8 cellular contexts compared by ENCODE assay signal in genomic region chr11:727859-728748, GRCh38. TPM values are rescaled to one million over a fixed set of nuclear protein-coding genes. Genes with fewer than 3 reads are reported as not detected.
A peak's percentile ranks its signal among the peaks of the same experiment; 100 is the strongest.
DNase-seq lines count a peak whose midpoint lies in the region; ATAC-seq, FAIRE-seq and TF ChIP-seq lines count a peak whose summit lies in the region.

No MANE protein-coding gene starts in this region.

- H3K9me3 ChIP-seq in ovary, result no peaks in the 10 kb centered on the region
- no peaks in the 10 kb centered on the region for H3K9me3 ChIP-seq in thymus (ENCODE audit: control insufficient read depth)

- no peak for TF ChIP-seq POLR2A in ovary (IDR thresholded peaks at IDR 0.05)

- no peaks in the 10 kb centered on the region for H3K27me3 ChIP-seq in ovary
- H3K27me3 ChIP-seq in thymus (ENCODE audit: control insufficient read depth, insufficient read depth), result peaks cover 42% of the 10 kb centered on the region

- ATAC-seq in HG03520 (IDR thresholded peaks at IDR 0.05; ENCODE audit: unreplicated experiment) (peak; percentile 54), HG02610 (IDR thresholded peaks at IDR 0.05; ENCODE audit: unreplicated experiment) (no peak)

- peak; percentile 99 for TF ChIP-seq CTCF in GM10248 (IDR thresholded peaks at IDR 0.05; ENCODE audit: control extremely low read depth, extremely low read depth, low read depth, missing control alignments)
- peak; percentile 94 for TF ChIP-seq CTCF in RWPE1 (conservative IDR thresholded peaks at IDR 0.05; ENCODE audit: low read depth)
- TF ChIP-seq CTCF in ovary (IDR thresholded peaks at IDR 0.05), result peak; percentile 85 to 99 (median 99)

- H3K4me3 ChIP-seq in ovary (no peak overlapping the region), thymus (ENCODE audit: low read length) (no peak overlapping the region)

- peaks cover 17% of the 10 kb centered on the region for H3K4me1 ChIP-seq in ovary (ENCODE audit: insufficient read depth)
- peaks cover 2% of the 10 kb centered on the region for H3K4me1 ChIP-seq in thymus (ENCODE audit: control insufficient read depth, insufficient read depth, low read length)

- peak overlapping the region; percentile 94 for H3K27ac ChIP-seq in RWPE1
- H3K27ac ChIP-seq in ovary, result peak overlapping the region; percentile 39 to 57
- peak overlapping the region; percentile 5 for H3K27ac ChIP-seq in thymus (ENCODE audit: low read depth)

- DNase-seq in GM10248 (ENCODE audit: extremely low spot score) (peak; percentile 93), RWPE1 (ENCODE audit: low spot score) (peak; percentile 95), activated gamma-delta T cell treated with Interleukin-2 at 50 U/mL for 16 hours (peak; percentile 77), frontal cortex (ENCODE audit: low spot score in 2 of 2) (peak; percentile 92), ovary (peak; percentile 88 to 92 (median 89))

- CTCF ChIA-PET in GM10248 (lab: Yijun Ruan, JAX), result interaction anchor here (0.9 to 9.4 kb wide), 15 partner anchors 9 to 174 kb away, joined by 3 to 112 read pairs (median 7); partner anchors contain the start of genes DEAF1, TALDO1 and TMEM80
- CTCF ChIA-PET in RWPE1 (lab: Yijun Ruan, JAX), result interaction anchor here (0.6 to 2.5 kb wide), 12 partner anchors 9 to 208 kb away, joined by 3 to 10 read pairs (median 4); partner anchors contain the start of gene TALDO1

- intact Hi-C loops in ovary (cut with DNase I), result loop anchor here in 3 of 4 donors (2.0 to 5.0 kb wide), 4 partner anchors 66 to 176 kb away; no protein-coding TSS in a partner anchor

- H3K36me3 ChIP-seq in ovary (no peaks in the 10 kb centered on the region), thymus (ENCODE audit: control insufficient read depth, insufficient read depth) (no peaks in the 10 kb centered on the region)

- POLR2A ChIA-PET in GM10248 (lab: Yijun Ruan, JAX) (no interaction called here), RWPE1 (lab: Yijun Ruan, JAX; ENCODE audit: low non-redundant PET) (interaction anchor here (0.6 to 2.5 kb wide), 3 partner anchors 21 to 35 kb away, joined by 4 to 14 read pairs (median 6); partner anchors contain the start of gene EPS8L2)

- TF ChIP-seq EP300 in ovary (IDR thresholded peaks at IDR 0.05), result no peak

- no peak for FAIRE-seq in frontal cortex (lab: Jason Lieb, UNC)

- 25 to 29% (median 26%) methylated on average over 23 to 31 of the region's 31 CpGs for WGBS in ovary, 3 donors
- 49% methylated on average over 31 of the region's 31 CpGs for WGBS in thymus

RNA-seq across cellular contexts. Expression of gene TALDO1, which starts 19.2 kb away (rescaled TPM):
- total RNA-seq in frontal cortex, result 77.9 TPM
- total RNA-seq in ovary, result 100 to 1,000 TPM in 6 of 7 donors, 10 to 100 TPM in 1; 75.0 to 134 (median 117) TPM
- 100 to 1,000 TPM in 1 of 2 donors, 10 to 100 TPM in 1; 76.8 to 103 TPM for polyA plus RNA-seq in ovary
- polyA plus RNA-seq in thymus, result 115 TPM

RNA-seq across cellular contexts. Expression of gene EPS8L2, which starts 22.1 kb away (rescaled TPM):
- total RNA-seq in frontal cortex (0.41 TPM), ovary (10 to 100 TPM; 20.6 to 57.9 (median 34.2) TPM)
- polyA plus RNA-seq in ovary (10 to 100 TPM in 1 of 2 donors, 1 to 10 TPM in 1; 5.9 to 17.4 TPM), thymus (28.8 TPM)

RNA-seq across cellular contexts. Expression of gene TMEM80, which starts 32.5 kb away (rescaled TPM):
- total RNA-seq in frontal cortex (11.8 TPM), ovary (10 to 100 TPM; 15.4 to 38.0 (median 30.5) TPM)
- polyA plus RNA-seq in ovary (10 to 100 TPM; 28.9 to 37.6 TPM), thymus (31.1 TPM)

RNA-seq across cellular contexts. Expression of gene DEAF1, which starts 33.1 kb away (rescaled TPM):
- total RNA-seq in frontal cortex, result 60.3 TPM
- total RNA-seq in ovary, result 10 to 100 TPM; 15.5 to 43.4 (median 34.1) TPM
- 10 to 100 TPM; 10.2 to 23.9 TPM for polyA plus RNA-seq in ovary
- 27.2 TPM for polyA plus RNA-seq in thymus

RNA-seq across cellular contexts. Expression of gene GATD1, which starts 49.2 kb away (rescaled TPM):
- 21.2 TPM for total RNA-seq in frontal cortex
- total RNA-seq in ovary, result 10 to 100 TPM; 14.7 to 79.8 (median 59.9) TPM
- polyA plus RNA-seq in ovary, result 10 to 100 TPM in 1 of 2 donors, 1 to 10 TPM in 1; 9.4 to 52.1 TPM
- 31.2 TPM for polyA plus RNA-seq in thymus

Comparison
In these comparisons a context has a peak if more than half of its experiments do, and no peak if none do; other contexts are left out.
1. H3K27ac ChIP-seq: peak in every context shown above with its lines; median percentile 94 in RWPE1; 48 in ovary; 5 in thymus.
2. RNA of gene EPS8L2, which starts 22.1 kb away (total RNA-seq): 20.6 to 57.9 TPM in ovary; 0.41 TPM in frontal cortex (single experiment); every median in the first group is over 10 times any median in the second.
3. Peak in every context shown above with its lines, with median percentiles within 50 percentile points of each other: DNase-seq and CTCF ChIP-seq.